In genomic region chr6:16837217-16837972, GRCh38 we compare ENCODE assay signal across 14 cellular contexts.
DNase-seq lines count a peak whose midpoint lies in the region; ATAC-seq, FAIRE-seq and TF ChIP-seq lines count a peak whose summit lies in the region.
"Had no signal": no experiment of that assay in that cellular context is flagged by ENCODE, and none has a peak within 500 bp of the region (broad histone marks: within the 10 kb centered on the region; RNA-seq: fewer than 3 reads in every experiment).

No MANE protein-coding gene starts in this region.

- H3K27ac ChIP-seq in cardiac muscle cell (peak overlapping the region; percentile 31), thoracic aorta (no peak overlapping the region), breast epithelium (no peak overlapping the region)
- H3K27ac ChIP-seq: pancreas had no signal

- intact Hi-C loops in Right ventricle myocardium superior (cut with DNase I) (no loop called here), breast epithelium (cut with DNase I; ENCODE audit: low total_unique reads) (no loop called here)

- no peaks in the 10 kb centered on the region for H3K9me3 Mint-ChIP-seq in activated T-helper 17 cell treated with anti-CD3 and anti-CD28 coated beads, Interleukin-2, amount 50 U/mL, for 72 hours

- H3K27me3 Mint-ChIP-seq in activated T-helper 17 cell treated with anti-CD3 and anti-CD28 coated beads, Interleukin-2, amount 50 U/mL, for 72 hours: peaks cover 6% of the 10 kb centered on the region

- no peaks in the 10 kb centered on the region for H3K36me3 Mint-ChIP-seq in activated T-helper 17 cell treated with anti-CD3 and anti-CD28 coated beads, Interleukin-2, amount 50 U/mL, for 72 hours (ENCODE audit: low read depth)

- H3K27ac Mint-ChIP-seq in activated T-helper 17 cell treated with anti-CD3 and anti-CD28 coated beads, Interleukin-2, amount 50 U/mL, for 72 hours: no peak overlapping the region

- H3K4me1 Mint-ChIP-seq in activated T-helper 17 cell treated with anti-CD3 and anti-CD28 coated beads, Interleukin-2, amount 50 U/mL, for 72 hours: peaks cover 9% of the 10 kb centered on the region

- no peaks in the 10 kb centered on the region for H3K27me3 ChIP-seq in cardiac muscle cell
- no peaks in the 10 kb centered on the region for H3K27me3 ChIP-seq in thoracic aorta (replicated peaks; ENCODE audit: insufficient read depth)
- H3K27me3 ChIP-seq in breast epithelium: no peaks in the 10 kb centered on the region
- H3K27me3 ChIP-seq: esophagus muscularis mucosa, pancreas had no signal

- no peak for TF ChIP-seq CTCF in cardiac muscle cell (IDR thresholded peaks at IDR 0.05; ENCODE audit: low read depth, low read length)
- TF ChIP-seq CTCF in thoracic aorta (IDR thresholded peaks at IDR 0.05): no peak
- TF ChIP-seq CTCF in breast epithelium (IDR thresholded peaks at IDR 0.05): no peak

- H3K4me3 Mint-ChIP-seq in activated T-helper 17 cell treated with anti-CD3 and anti-CD28 coated beads, Interleukin-2, amount 50 U/mL, for 72 hours: peak overlapping the region; percentile 63

- no peak overlapping the region for H3K4me3 ChIP-seq in cardiac muscle cell
- peak overlapping the region; percentile 60 for H3K4me3 ChIP-seq in thoracic aorta
- H3K4me3 ChIP-seq in breast epithelium: no peak overlapping the region
- H3K4me3 ChIP-seq: pancreas had no signal

- peaks cover 26% of the 10 kb centered on the region for H3K4me1 ChIP-seq in cardiac muscle cell (ENCODE audit: low read depth)
- H3K4me1 ChIP-seq in thoracic aorta (ENCODE audit: control insufficient read depth in 1 of 2, low read depth in 2 of 2): no peaks in the 10 kb centered on the region
- H3K4me1 ChIP-seq in breast epithelium: no peaks in the 10 kb centered on the region
- H3K4me1 ChIP-seq: pancreas had no signal

- H3K36me3 ChIP-seq in cardiac muscle cell (no peaks in the 10 kb centered on the region), thoracic aorta (no peaks in the 10 kb centered on the region), breast epithelium (no peaks in the 10 kb centered on the region)
- H3K36me3 ChIP-seq: esophagus muscularis mucosa, pancreas had no signal

- FAIRE-seq in islet of Langerhans (lab: Jason Lieb, UNC): peak; percentile 41
- FAIRE-seq: pancreas had no signal

- no peaks in the 10 kb centered on the region for H3K9me3 ChIP-seq in cardiac muscle cell (ENCODE audit: low read depth)
- H3K9me3 ChIP-seq in thoracic aorta: no peaks in the 10 kb centered on the region
- no peaks in the 10 kb centered on the region for H3K9me3 ChIP-seq in breast epithelium
- H3K9me3 ChIP-seq: esophagus muscularis mucosa, pancreas had no signal

- DNase-seq in cardiac muscle cell (ENCODE audit: low read depth in 1 of 2, low spot score in 1 of 2) (no peak), Right ventricle myocardium superior (no peak), thoracic aorta (ENCODE audit: low spot score) (no peak), breast epithelium (ENCODE audit: low spot score in 2 of 2) (no peak), cerebellar nuclear complex (lab: John Stamatoyannopoulos, UW) (no peak), NCI-H1417 (lab: John Stamatoyannopoulos, UW) (no peak)
- DNase-seq: GOT3, Karpas-422, mammary epithelial cell, NCI-H2081 treated with DMSO at 0.1 percent for 48 hours, pancreas had no signal

- TF ChIP-seq POLR2A in breast epithelium (IDR thresholded peaks at IDR 0.05): no peak

- no peak for ATAC-seq in Right ventricle myocardium superior (ENCODE audit: poor library complexity)
- ATAC-seq in activated T-helper 17 cell treated with anti-CD3 and anti-CD28 coated beads, Interleukin-2, amount 50 U/mL, for 72 hours (replicated peaks): peak; percentile 75
- ATAC-seq in thoracic aorta (ENCODE audit: insufficient number of reproducible peaks, low FRiP score, low read depth): no peak
- ATAC-seq: pancreas had no signal
